9 cellular contexts compared by ENCODE assay signal in the genomic region with DNA sequence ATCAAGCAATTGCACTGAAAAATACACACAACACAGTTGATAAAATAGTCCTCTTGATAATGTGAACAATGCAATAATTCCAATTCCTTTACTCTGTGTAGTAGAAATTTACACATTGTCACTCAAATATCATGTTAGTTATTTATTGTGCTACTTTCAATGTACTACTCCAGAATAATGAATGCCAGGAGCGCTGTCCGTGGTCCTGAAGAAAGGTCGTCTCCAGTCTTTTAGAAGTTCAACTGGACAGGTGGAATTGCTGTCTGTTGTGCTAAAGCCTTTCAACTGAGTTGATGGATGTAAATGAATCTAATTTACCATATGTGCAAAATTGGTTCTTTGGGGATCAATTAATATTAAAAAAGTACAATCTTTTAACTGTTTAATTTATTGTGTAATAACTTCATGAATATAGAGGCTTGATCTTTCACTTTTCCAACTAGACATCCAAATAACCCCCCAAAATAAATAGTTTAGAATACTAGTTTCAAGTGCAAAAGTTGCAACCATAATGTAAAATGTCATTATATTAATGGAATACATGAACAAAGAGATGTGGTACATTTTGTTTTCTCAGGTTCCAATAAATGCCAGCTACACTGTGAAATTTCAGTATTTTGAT. TPM values are rescaled to one million over a fixed set of nuclear protein-coding genes. Genes with fewer than 3 reads are reported as not detected.
DNase-seq lines count a peak whose midpoint lies in the region; ATAC-seq and TF ChIP-seq lines count a peak whose summit lies in the region.
"Had no signal": no experiment of that assay in that cellular context is flagged by ENCODE, and none has a peak within 500 bp of the region (broad histone marks: within the 10 kb centered on the region; RNA-seq: fewer than 3 reads in every experiment).

No MANE protein-coding gene starts in this region.

- H3K9me3 Mint-ChIP-seq in activated naive CD4-positive, alpha-beta T cell treated with anti-CD3 and anti-CD28 coated beads for 36 hours: no peaks in the 10 kb centered on the region

- H3K36me3 Mint-ChIP-seq in activated naive CD4-positive, alpha-beta T cell treated with anti-CD3 and anti-CD28 coated beads for 36 hours (ENCODE audit: low read depth): no peaks in the 10 kb centered on the region
- H3K36me3 Mint-ChIP-seq: CD8-positive, alpha-beta T cell had no signal

- no peak overlapping the region for H3K4me3 ChIP-seq in ovary

- H3K36me3 ChIP-seq in ovary: no peaks in the 10 kb centered on the region

- WGBS in ovary, 3 donors: 2 to 8% (median 5%) methylated on average over 3 of the region's 3 CpGs

- no peak overlapping the region for H3K4me3 Mint-ChIP-seq in activated naive CD4-positive, alpha-beta T cell treated with anti-CD3 and anti-CD28 coated beads for 36 hours
- H3K4me3 Mint-ChIP-seq: CD8-positive, alpha-beta T cell had no signal

- no peak overlapping the region for H3K27ac ChIP-seq in ovary

- TF ChIP-seq EP300 in ovary (IDR thresholded peaks at IDR 0.05): no peak

- DNase-seq in activated naive CD4-positive, alpha-beta T cell treated with anti-CD3 and anti-CD28 coated beads for 36 hours: peak; percentile 70
- DNase-seq in activated naive CD4-positive, alpha-beta T cell treated with anti-CD3 and anti-CD28 coated beads, Interleukin-2, amount 50 U/mL, for 16 hours: no peak
- DNase-seq in RKO (ENCODE audit: low spot score) (peak; percentile 70), ecto neural progenitor cell (ENCODE audit: low spot score) (peak; percentile 73), ovary (peak in 3 of 5 donors; percentile 39 to 57 (median 49)), DMS79 (lab: John Stamatoyannopoulos, UW) (no peak)

- TF ChIP-seq POLR2A in ovary (IDR thresholded peaks at IDR 0.05): no peak

- intact Hi-C loops in activated naive CD4-positive, alpha-beta T cell treated with anti-CD3 and anti-CD28 coated beads for 36 hours (cut with micrococcal nuclease): loop anchor here (5.0 kb wide), 1 partner anchor 929 kb away; no protein-coding TSS in a partner anchor
- intact Hi-C loops in ovary (cut with DNase I): no loop called here

- H3K4me1 ChIP-seq in ovary (ENCODE audit: insufficient read depth): peaks cover 10% of the 10 kb centered on the region

- H3K27ac Mint-ChIP-seq in activated naive CD4-positive, alpha-beta T cell treated with anti-CD3 and anti-CD28 coated beads for 36 hours: no peak overlapping the region
- H3K27ac Mint-ChIP-seq: CD8-positive, alpha-beta T cell had no signal

- CTCF ChIA-PET in activated naive CD4-positive, alpha-beta T cell treated with anti-CD3 and anti-CD28 coated beads for 36 hours (lab: Charles Lee): no interaction called here

- no peaks in the 10 kb centered on the region for H3K27me3 ChIP-seq in ovary

- peaks cover 69% of the 10 kb centered on the region for H3K27me3 Mint-ChIP-seq in activated naive CD4-positive, alpha-beta T cell treated with anti-CD3 and anti-CD28 coated beads for 36 hours (ENCODE audit: low read depth)

- no peaks in the 10 kb centered on the region for H3K9me3 ChIP-seq in ovary

- no peak for ATAC-seq in HG02840 (IDR thresholded peaks at IDR 0.05; ENCODE audit: low FRiP score, unreplicated experiment)
- ATAC-seq in HG03108 (IDR thresholded peaks at IDR 0.05; ENCODE audit: unreplicated experiment): no peak
- ATAC-seq: CD8-positive, alpha-beta T cell had no signal

- TF ChIP-seq CTCF in ovary (IDR thresholded peaks at IDR 0.05): no peak

- H3K4me1 Mint-ChIP-seq in activated naive CD4-positive, alpha-beta T cell treated with anti-CD3 and anti-CD28 coated beads for 36 hours (ENCODE audit: low read depth): peaks cover 3% of the 10 kb centered on the region

RNA-seq across cellular contexts. Expression of a gene that starts 3.2 kb away (rescaled TPM):
- not detected for total RNA-seq in activated naive CD4-positive, alpha-beta T cell treated with anti-CD3 and anti-CD28 coated beads for 36 hours
- 1 to 10 TPM in 2 of 7 donors, under 1 TPM in 4, not detected in 1; 0.12 to 2.5 (median 0.70) TPM for total RNA-seq in ovary
- polyA plus RNA-seq in ovary: 1 to 10 TPM in 1 of 2 donors, under 1 TPM in 1; 0.97 to 4.1 TPM
- total RNA-seq: CD8-positive, alpha-beta T cell had no signal

Comparison
In these comparisons a context has a peak if more than half of its experiments do, and no peak if none do; other contexts are left out.
1. DNase-seq: peak in activated naive CD4-positive, alpha-beta T cell treated with anti-CD3 and anti-CD28 coated beads for 36 hours (single experiment), RKO (single experiment), ecto neural progenitor cell (single experiment) and ovary (3 of 5); none in activated naive CD4-positive, alpha-beta T cell treated with anti-CD3 and anti-CD28 coated beads, Interleukin-2, amount 50 U/mL, for 16 hours (single experiment) and DMS79 (single experiment).